Comparison of ENCODE assay signal across 24 cellular contexts in genomic region chr13:74274946-74275345, GRCh38.
"Had no signal": no experiment of that assay in that cellular context is flagged by ENCODE, and none has a peak within 500 bp of the region (broad histone marks: within the 10 kb centered on the region; RNA-seq: fewer than 3 reads in every experiment).

No MANE protein-coding gene starts in this region.

- H3K27me3 Mint-ChIP-seq: activated naive CD8-positive, alpha-beta T cell; brain; naive thymus-derived CD8-positive, alpha-beta T cell; T-helper 17 cell had no signal

- H3K27ac Mint-ChIP-seq: activated naive CD8-positive, alpha-beta T cell; activated T-cell treated with anti-CD3 and anti-CD28 coated beads, Interleukin-2, amount 50 U/mL, for 72 hours; brain; stimulated activated naive B cell treated with anti-CD40 and anti-IgM and Interleukin-4, amounts not matched to agents 10 μg/mL and 1 μg/mL and 100 μg/mL, for 72 hours; T-helper 17 cell had no signal

- FAIRE-seq: endometrium had no signal

- DNase-seq: activated CD4-positive, alpha-beta T cell treated with anti-CD3 and anti-CD28 coated beads for 1 hour; activated CD4-positive, alpha-beta T cell treated with anti-CD3 and anti-CD28 coated beads, Interleukin-2, amount 50 U/mL, for 4 hours; activated gamma-delta T cell; activated T-cell treated with anti-CD3 and anti-CD28 coated beads, Interleukin-2, amount 50 U/mL, for 72 hours; central memory CD4-positive, alpha-beta T cell; colonic mucosa; erythroblast; heart left ventricle; left lung; mammary epithelial cell; mucosa of descending colon; naive thymus-derived CD8-positive, alpha-beta T cell; spleen; stimulated activated naive B cell treated with anti-CD40 and anti-IgM and Interleukin-4, amounts not matched to agents 10 μg/mL and 1 μg/mL and 100 μg/mL, for 72 hours; T-helper 17 cell; upper lobe of right lung had no signal

- ATAC-seq: activated T-cell treated with anti-CD3 and anti-CD28 coated beads, Interleukin-2, amount 50 U/mL, for 72 hours; gastroesophageal sphincter; heart left ventricle; left lung; mucosa of descending colon; naive thymus-derived CD8-positive, alpha-beta T cell; stimulated activated naive B cell treated with anti-CD40 and anti-IgM and Interleukin-4, amounts not matched to agents 10 μg/mL and 1 μg/mL and 100 μg/mL, for 72 hours; T-helper 17 cell; upper lobe of right lung had no signal

- H2AFZ ChIP-seq: parathyroid adenoma had no signal

- H3K27me3 ChIP-seq: colonic mucosa, gastroesophageal sphincter, heart left ventricle, left lung, neutrophil, spleen, upper lobe of right lung had no signal

- H3K4me1 ChIP-seq: colonic mucosa, gastroesophageal sphincter, left lung, parathyroid adenoma, upper lobe of right lung had no signal

- H3K79me2 ChIP-seq: parathyroid adenoma had no signal

- H3K36me3 ChIP-seq: colonic mucosa, gastroesophageal sphincter, heart left ventricle, left lung, neutrophil, spleen, thoracic aorta, upper lobe of right lung had no signal

- H3K4me1 Mint-ChIP-seq: brain; stimulated activated naive B cell treated with anti-CD40 and anti-IgM and Interleukin-4, amounts not matched to agents 10 μg/mL and 1 μg/mL and 100 μg/mL, for 72 hours had no signal

- H3K9me3 ChIP-seq: colonic mucosa, neutrophil, upper lobe of right lung had no signal

- H3K9ac ChIP-seq: parathyroid adenoma had no signal

- H3K4me3 ChIP-seq: colonic mucosa, gastroesophageal sphincter, heart left ventricle, left lung, mucosa of descending colon, spleen, thoracic aorta, upper lobe of right lung had no signal

- H3K4me3 Mint-ChIP-seq: activated naive CD8-positive, alpha-beta T cell; activated T-cell treated with anti-CD3 and anti-CD28 coated beads, Interleukin-2, amount 50 U/mL, for 72 hours; brain; naive thymus-derived CD8-positive, alpha-beta T cell; stimulated activated naive B cell treated with anti-CD40 and anti-IgM and Interleukin-4, amounts not matched to agents 10 μg/mL and 1 μg/mL and 100 μg/mL, for 72 hours; T-helper 17 cell had no signal

- H3K27ac ChIP-seq: colonic mucosa, gastroesophageal sphincter, heart left ventricle, left lung, neutrophil, parathyroid adenoma, spleen, thoracic aorta, upper lobe of right lung, VCaP had no signal

- H3K36me3 Mint-ChIP-seq: brain; stimulated activated naive B cell treated with anti-CD40 and anti-IgM and Interleukin-4, amounts not matched to agents 10 μg/mL and 1 μg/mL and 100 μg/mL, for 72 hours had no signal
